In genomic region chr1:56077223-56077622, GRCh38 we compare ENCODE assay signal across 1 cellular context.
TF ChIP-seq lines count a peak whose summit lies in the region.

No MANE protein-coding gene starts in this region.

TF ChIP-seq in IMR-90, 13 proteins besides CTCF, POLR2A, EP300 and RAD21 (continued from another document):
- TF ChIP-seq MAFK (IDR thresholded peaks at IDR 0.05; ENCODE audit: low read depth, low read length) (no peak), BHLHE40 (IDR thresholded peaks at IDR 0.05; ENCODE audit: low read depth, low read length) (no peak), FOS (IDR thresholded peaks at IDR 0.05; ENCODE audit: low read depth, low read length) (no peak)
